In the genomic region with DNA sequence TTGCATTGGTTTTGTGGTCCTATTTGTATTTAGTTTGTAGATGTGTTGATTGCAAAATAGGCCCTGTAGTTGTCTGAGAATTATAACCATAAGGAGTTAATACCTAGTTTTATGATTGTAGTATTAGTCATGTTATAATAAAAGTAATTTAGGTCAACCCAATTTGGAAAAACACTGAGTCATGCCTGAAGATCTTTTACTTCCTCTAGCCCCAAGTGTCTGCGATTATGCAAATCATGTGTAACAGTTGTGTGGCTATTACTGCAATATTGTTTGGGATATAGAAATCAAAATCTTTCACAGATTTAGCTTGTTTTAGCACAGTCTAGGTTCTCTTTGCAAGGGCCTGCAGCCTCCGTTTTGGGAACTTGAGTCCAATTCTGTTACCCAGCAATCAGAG, we compare ENCODE assay signal across 1 cellular context.
A peak's percentile ranks its signal among the peaks of the same experiment; 100 is the strongest.
TF ChIP-seq lines count a peak whose summit lies in the region.

No MANE protein-coding gene starts in this region.

TF ChIP-seq in K562, 482 proteins besides CTCF, POLR2A, EP300 and RAD21 (continued from another document):
- no peak for TF ChIP-seq ZNF232 (CRISPR knock-in tag; IDR thresholded peaks at IDR 0.05)
- TF ChIP-seq MEF2A (IDR thresholded peaks at IDR 0.05; ENCODE audit: control insufficient read depth, low read depth, low read length): 0 out of 2 replicates have a peak, but pooled peaks have one; percentile 6
- TF ChIP-seq, protein P1, sequence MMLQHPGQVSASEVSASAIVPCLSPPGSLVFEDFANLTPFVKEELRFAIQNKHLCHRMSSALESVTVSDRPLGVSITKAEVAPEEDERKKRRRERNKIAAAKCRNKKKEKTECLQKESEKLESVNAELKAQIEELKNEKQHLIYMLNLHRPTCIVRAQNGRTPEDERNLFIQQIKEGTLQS (IDR thresholded peaks at IDR 0.05): peak; percentile 79
- TF ChIP-seq, protein P1 (CRISPR knock-in tag; conservative IDR thresholded peaks at IDR 0.05): no peak
- TF ChIP-seq KDM1A (IDR thresholded peaks at IDR 0.05): peak; percentile 58 to 66; a peak in 3 of 4 replicates
- peak in 1 of 2 experiments; percentile 51; a peak in 1 of 4 replicates for TF ChIP-seq TBL1XR1 (IDR thresholded peaks at IDR 0.05; ENCODE audit: low read length in 2 of 2)
- TF ChIP-seq ZFP1 (CRISPR knock-in tag; IDR thresholded peaks at IDR 0.05): no peak
- no peak for TF ChIP-seq NR2C2 (CRISPR knock-in tag; IDR thresholded peaks at IDR 0.05)
- TF ChIP-seq NR2C2 (tag; IDR thresholded peaks at IDR 0.05): peak; percentile 13; the same call in 1 of the 2 replicates
- peak; percentile 70; the same call in 1 of the 2 replicates for TF ChIP-seq CEBPB (tag; IDR thresholded peaks at IDR 0.05)
- TF ChIP-seq NFE2 (IDR thresholded peaks at IDR 0.05; ENCODE audit: low read depth): peak; percentile 96
- TF ChIP-seq NFE2L1 (tag; IDR thresholded peaks at IDR 0.05; ENCODE audit: borderline replicate concordance, low read depth): peak; percentile 60; the same call in 1 of the 2 replicates
- peak; percentile 82 for TF ChIP-seq MAFK (IDR thresholded peaks at IDR 0.05; ENCODE audit: low read length)
- TF ChIP-seq, protein P2, sequence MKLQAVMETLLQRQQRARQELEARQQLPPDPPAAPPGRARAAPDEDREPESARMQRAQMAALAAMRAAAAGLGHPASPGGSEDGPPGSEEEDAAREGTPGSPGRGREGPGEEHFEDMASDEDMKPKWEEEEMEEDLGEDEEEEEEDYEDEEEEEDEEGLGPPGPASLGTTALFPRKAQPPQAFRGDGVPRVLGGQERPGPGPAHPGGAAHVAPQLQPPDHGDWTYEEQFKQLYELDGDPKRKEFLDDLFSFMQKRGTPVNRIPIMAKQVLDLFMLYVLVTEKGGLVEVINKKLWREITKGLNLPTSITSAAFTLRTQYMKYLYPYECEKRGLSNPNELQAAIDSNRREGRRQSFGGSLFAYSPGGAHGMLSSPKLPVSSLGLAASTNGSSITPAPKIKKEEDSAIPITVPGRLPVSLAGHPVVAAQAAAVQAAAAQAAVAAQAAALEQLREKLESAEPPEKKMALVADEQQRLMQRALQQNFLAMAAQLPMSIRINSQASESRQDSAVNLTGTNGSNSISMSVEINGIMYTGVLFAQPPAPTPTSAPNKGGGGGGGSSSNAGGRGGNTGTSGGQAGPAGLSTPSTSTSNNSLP (IDR thresholded peaks at IDR 0.05; ENCODE audit: borderline replicate concordance, low read depth, low read length): peak; percentile 44; the same call in 1 of the 2 replicates
- TF ChIP-seq TRIM24 (IDR thresholded peaks at IDR 0.05): 0 out of 4 replicates have a peak, but pooled peaks of 1 of the 2 experiments have one; percentile 21
- no peak for TF ChIP-seq RNF219 (CRISPR knock-in tag; IDR thresholded peaks at IDR 0.05)
- TF ChIP-seq CEBPG (CRISPR knock-in tag; IDR thresholded peaks at IDR 0.05): peak; percentile 57; the same call in 1 of the 2 replicates
- peak; percentile 68 to 69 for TF ChIP-seq CEBPG (tag; conservative IDR thresholded peaks at IDR 0.05 in 1 of 2, IDR thresholded peaks at IDR 0.05 in 1 of 2)
- TF ChIP-seq MAFG (tag; conservative IDR thresholded peaks at IDR 0.05): peak; percentile 91
- peak; percentile 93 for TF ChIP-seq ZNF316 (IDR thresholded peaks at IDR 0.05)
- TF ChIP-seq, protein P3, sequence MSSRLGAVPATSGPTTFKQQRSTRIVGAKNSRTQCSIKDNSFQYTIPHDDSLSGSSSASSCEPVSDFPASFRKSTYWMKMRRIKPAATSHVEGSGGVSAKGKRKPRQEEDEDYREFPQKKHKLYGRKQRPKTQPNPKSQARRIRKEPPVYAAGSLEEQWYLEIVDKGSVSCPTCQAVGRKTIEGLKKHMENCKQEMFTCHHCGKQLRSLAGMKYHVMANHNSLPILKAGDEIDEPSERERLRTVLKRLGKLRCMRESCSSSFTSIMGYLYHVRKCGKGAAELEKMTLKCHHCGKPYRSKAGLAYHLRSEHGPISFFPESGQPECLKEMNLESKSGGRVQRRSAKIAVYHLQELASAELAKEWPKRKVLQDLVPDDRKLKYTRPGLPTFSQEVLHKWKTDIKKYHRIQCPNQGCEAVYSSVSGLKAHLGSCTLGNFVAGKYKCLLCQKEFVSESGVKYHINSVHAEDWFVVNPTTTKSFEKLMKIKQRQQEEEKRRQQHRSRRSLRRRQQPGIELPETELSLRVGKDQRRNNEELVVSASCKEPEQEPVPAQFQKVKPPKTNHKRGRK (tag; IDR thresholded peaks at IDR 0.05): no peak
- 0 out of 2 replicates have a peak, but pooled peaks have one; percentile 46 for TF ChIP-seq BACH1 (tag; IDR thresholded peaks at IDR 0.05)
- peak; percentile 83 for TF ChIP-seq MAFF (IDR thresholded peaks at IDR 0.05; ENCODE audit: low read length)
- no peak for TF ChIP-seq CREB1 (IDR thresholded peaks at IDR 0.05)
- TF ChIP-seq CREB1 (CRISPR knock-in tag; IDR thresholded peaks at IDR 0.05): no peak
- TF ChIP-seq JUND (IDR thresholded peaks at IDR 0.05; ENCODE audit: borderline replicate concordance, low read depth, low read length): peak; percentile 55; the same call in 1 of the 2 replicates
- peak; percentile 64; the same call in 2 of the 3 replicates for TF ChIP-seq JUND (tag; IDR thresholded peaks at IDR 0.05; ENCODE audit: borderline replicate concordance, low read depth, low read length)
- TF ChIP-seq ATF7 (IDR thresholded peaks at IDR 0.05): 0 out of 2 replicates have a peak, but pooled peaks have one; percentile 20
- no peak for TF ChIP-seq SMAD2 (IDR thresholded peaks at IDR 0.05; ENCODE audit: low read depth, low read length)
- TF ChIP-seq SMARCA4 (IDR thresholded peaks at IDR 0.05): peak; percentile 51; the same call in 1 of the 2 replicates
- TF ChIP-seq C11orf30 (IDR thresholded peaks at IDR 0.05; ENCODE audit: low read depth): peak; percentile 88
- peak; percentile 50; the same call in 1 of the 2 replicates for TF ChIP-seq JUN (IDR thresholded peaks at IDR 0.05; ENCODE audit: borderline replicate concordance, low read depth, low read length)
- TF ChIP-seq JUN (CRISPR knock-in tag; IDR thresholded peaks at IDR 0.05; ENCODE audit: borderline replicate concordance): no peak
- TF ChIP-seq SMARCE1 (IDR thresholded peaks at IDR 0.05): peak; percentile 50; the same call in 1 of the 2 replicates
- no peak for TF ChIP-seq ZNF175 (CRISPR knock-in tag; IDR thresholded peaks at IDR 0.05; ENCODE audit: low read depth)
- TF ChIP-seq, protein P4, sequence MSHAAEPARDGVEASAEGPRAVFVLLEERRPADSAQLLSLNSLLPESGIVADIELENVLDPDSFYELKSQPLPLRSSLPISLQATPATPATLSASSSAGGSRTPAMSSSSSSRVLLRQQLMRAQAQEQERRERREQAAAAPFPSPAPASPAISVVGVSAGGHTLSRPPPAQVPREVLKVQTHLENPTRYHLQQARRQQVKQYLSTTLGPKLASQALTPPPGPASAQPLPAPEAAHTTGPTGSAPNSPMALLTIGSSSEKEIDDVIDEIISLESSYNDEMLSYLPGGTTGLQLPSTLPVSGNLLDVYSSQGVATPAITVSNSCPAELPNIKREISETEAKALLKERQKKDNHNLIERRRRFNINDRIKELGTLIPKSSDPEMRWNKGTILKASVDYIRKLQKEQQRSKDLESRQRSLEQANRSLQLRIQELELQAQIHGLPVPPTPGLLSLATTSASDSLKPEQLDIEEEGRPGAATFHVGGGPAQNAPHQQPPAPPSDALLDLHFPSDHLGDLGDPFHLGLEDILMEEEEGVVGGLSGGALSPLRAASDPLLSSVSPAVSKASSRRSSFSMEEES (CRISPR knock-in tag; IDR thresholded peaks at IDR 0.05): no peak
- peak; percentile 56 for TF ChIP-seq FOSL1 (tag; conservative IDR thresholded peaks at IDR 0.05)
- no peak for TF ChIP-seq NR2C1 (IDR thresholded peaks at IDR 0.05)
- TF ChIP-seq NR2C1 (tag; IDR thresholded peaks at IDR 0.05): peak; percentile 34; the same call in 1 of the 2 replicates
- TF ChIP-seq ETV1 (tag; conservative IDR thresholded peaks at IDR 0.05; ENCODE audit: low read depth): 0 out of 2 replicates have a peak, but pooled peaks have one; percentile 9
- no peak for TF ChIP-seq ZNF133 (CRISPR knock-in tag; IDR thresholded peaks at IDR 0.05)
- peak; percentile 43; the same call in 1 of the 2 replicates for TF ChIP-seq ARID1B (IDR thresholded peaks at IDR 0.05)
